8 cellular contexts compared by ENCODE assay signal in the genomic region with DNA sequence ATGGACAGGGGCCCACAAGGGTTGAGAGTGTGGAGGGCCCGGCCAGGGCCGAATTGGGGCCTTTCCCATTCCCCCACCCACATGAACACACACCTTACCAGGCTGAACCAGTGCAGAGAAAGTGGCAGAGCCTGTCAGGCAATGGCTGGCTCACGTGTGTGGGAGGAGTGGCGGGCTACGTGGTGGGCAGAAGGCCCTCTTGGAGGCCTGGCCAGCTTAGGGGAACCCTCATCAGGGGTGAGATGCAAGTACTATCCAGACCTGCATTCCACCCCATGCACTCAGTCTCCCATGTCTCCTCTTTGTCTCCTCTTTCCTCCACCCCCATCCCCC. TPM values are rescaled to one million over a fixed set of nuclear protein-coding genes. Genes with fewer than 3 reads are reported as not detected.
A peak's percentile ranks its signal among the peaks of the same experiment; 100 is the strongest.
DNase-seq lines count a peak whose midpoint lies in the region; ATAC-seq and TF ChIP-seq lines count a peak whose summit lies in the region.

No MANE protein-coding gene starts in this region.

- H3K27me3 Mint-ChIP-seq in Caco-2 (ENCODE audit: insufficient read depth, unreplicated experiment): no peaks in the 10 kb centered on the region

- no peaks in the 10 kb centered on the region for H3K4me1 ChIP-seq in Caco-2
- H3K4me1 ChIP-seq in iPS-15b (ENCODE audit: control insufficient read depth, insufficient read depth, low read length): no peaks in the 10 kb centered on the region
- H3K4me1 ChIP-seq in spleen: peaks cover 0 to 15% (median 0%) of the 10 kb centered on the region in 6 donors

- peak overlapping the region; percentile 67 for H3K9ac ChIP-seq in iPS-15b (ENCODE audit: low read depth, low read length)

- H3K27ac ChIP-seq in spleen: peak overlapping the region; percentile 16 to 85 (median 79)

- H3K4me3 Mint-ChIP-seq in Caco-2 (ENCODE audit: unreplicated experiment): peak overlapping the region; percentile 87

- H3K9me3 Mint-ChIP-seq in Caco-2 (ENCODE audit: unreplicated experiment): no peaks in the 10 kb centered on the region

- H3K36me3 ChIP-seq in Caco-2 (ENCODE audit: control insufficient read depth, insufficient read depth, low read length) (no peaks in the 10 kb centered on the region), iPS-15b (ENCODE audit: control insufficient read depth, insufficient read depth, low read length) (no peaks in the 10 kb centered on the region), spleen (no peaks in the 10 kb centered on the region)

- no peak for TF ChIP-seq POLR2A in spleen (IDR thresholded peaks at IDR 0.05)

- no peaks in the 10 kb centered on the region for H3K9me3 ChIP-seq in Caco-2
- H3K9me3 ChIP-seq in iPS-15b (ENCODE audit: control insufficient read depth, insufficient read depth, low read length): no peaks in the 10 kb centered on the region
- H3K9me3 ChIP-seq in spleen: peaks cover 0 to 12% (median 0%) of the 10 kb centered on the region in 8 donors

- POLR2A ChIA-PET in Caco-2 (lab: Charles Lee): interaction anchor here (1.4 kb wide), 1 partner anchor 44 kb away, joined by 3 read pairs; no protein-coding TSS in a partner anchor

- H3K4me3 ChIP-seq in Caco-2 (ENCODE audit: low read depth, low read length) (peak overlapping the region; percentile 68), iPS-15b (ENCODE audit: low read depth, low read length) (peak overlapping the region; percentile 90), spleen (peak overlapping the region; percentile 34 to 79 (median 46))

- peak overlapping the region; percentile 72 for H3K27ac Mint-ChIP-seq in Caco-2 (ENCODE audit: unreplicated experiment)

- H3K36me3 Mint-ChIP-seq in Caco-2 (ENCODE audit: insufficient read depth, unreplicated experiment): no peaks in the 10 kb centered on the region

- 10 to 31% (median 22%) methylated on average over 3 to 5 of the region's 5 CpGs; no CpG with 5 or more reads in 1 of the 5 donors for WGBS in spleen, 5 donors

- intact Hi-C loops in Caco-2 (cut with micrococcal nuclease; ENCODE audit: unreplicated experiment): no loop called here
- intact Hi-C loops in spleen (cut with DNase I; ENCODE audit: low total_unique reads): no loop called here

- BruUV-seq in Caco-2 (replicated peaks; lab: Mats Ljungman, UMichigan): no TSS peak

- H3K4me1 Mint-ChIP-seq in Caco-2 (ENCODE audit: low read depth, unreplicated experiment): no peaks in the 10 kb centered on the region

- peak; percentile 10 for ATAC-seq in HG02870 (IDR thresholded peaks at IDR 0.05; ENCODE audit: unreplicated experiment)

- no peak for TF ChIP-seq CTCF in Caco-2 (IDR thresholded peaks at IDR 0.05; ENCODE audit: insufficient read depth in 1 of 2, low read depth in 1 of 2, low read length in 1 of 2, severe bottlenecking in 1 of 2, unreplicated experiment in 1 of 2)
- no peak for TF ChIP-seq CTCF in spleen (IDR thresholded peaks at IDR 0.05 in 8 of 11, conservative IDR thresholded peaks at IDR 0.05 in 3 of 11)

- CTCF ChIA-PET in Caco-2 (lab: Charles Lee): no interaction called here

- DNase-seq in Caco-2: no peak
- peak; percentile 37 for DNase-seq in amniotic epithelial cell (ENCODE audit: low read depth)
- DNase-seq in spleen: no peak
- DNase-seq in NCI-H2029 treated with DMSO at 0.1 percent for 48 hours (lab: John Stamatoyannopoulos, UW): no peak
- no peak for DNase-seq in hippocampal formation (lab: John Stamatoyannopoulos, UW)
- DNase-seq in COLO668 (lab: John Stamatoyannopoulos, UW; ENCODE audit: unreplicated experiment): no peak

- H3K27me3 ChIP-seq in Caco-2 (replicated peaks; ENCODE audit: control insufficient read depth, insufficient read depth, low read length): no peaks in the 10 kb centered on the region
- no peaks in the 10 kb centered on the region for H3K27me3 ChIP-seq in iPS-15b (ENCODE audit: control insufficient read depth, insufficient read depth, low read length)
- H3K27me3 ChIP-seq in spleen (replicated peaks in 1 of 7): no peaks in the 10 kb centered on the region

RNA-seq across cellular contexts. Expression of gene TCEAL4, which starts 1.0 kb away (rescaled TPM):
- total RNA-seq in Caco-2 (2022): 39.0 and 42.3 TPM in 2 replicates
- 10 to 100 TPM; 38.5 to 76.0 (median 63.1) TPM for total RNA-seq in spleen
- 100 to 1,000 TPM in 2 of 3 donors, 10 to 100 TPM in 1; 96.4 to 157 (median 104) TPM for polyA plus RNA-seq in spleen

RNA-seq across cellular contexts. Expression of gene TCEAL3, which starts 21.5 kb away (rescaled TPM):
- 2.7 and 3.3 TPM in 2 replicates for total RNA-seq in Caco-2 (2022)
- total RNA-seq in spleen: 10 to 100 TPM; 16.1 to 30.0 (median 26.2) TPM
- polyA plus RNA-seq in spleen: 10 to 100 TPM; 20.7 to 36.4 (median 21.1) TPM

RNA-seq across cellular contexts. Expression of gene TCEAL1, which starts 42.5 kb away (rescaled TPM):
- total RNA-seq in Caco-2 (2022) (11.6 and 11.8 TPM in 2 replicates), spleen (10 to 100 TPM; 14.8 to 71.5 (median 30.5) TPM)
- 10 to 100 TPM; 27.9 to 44.1 (median 29.1) TPM for polyA plus RNA-seq in spleen
